Comparison of ENCODE assay signal across 8 cellular contexts in the genomic region with DNA sequence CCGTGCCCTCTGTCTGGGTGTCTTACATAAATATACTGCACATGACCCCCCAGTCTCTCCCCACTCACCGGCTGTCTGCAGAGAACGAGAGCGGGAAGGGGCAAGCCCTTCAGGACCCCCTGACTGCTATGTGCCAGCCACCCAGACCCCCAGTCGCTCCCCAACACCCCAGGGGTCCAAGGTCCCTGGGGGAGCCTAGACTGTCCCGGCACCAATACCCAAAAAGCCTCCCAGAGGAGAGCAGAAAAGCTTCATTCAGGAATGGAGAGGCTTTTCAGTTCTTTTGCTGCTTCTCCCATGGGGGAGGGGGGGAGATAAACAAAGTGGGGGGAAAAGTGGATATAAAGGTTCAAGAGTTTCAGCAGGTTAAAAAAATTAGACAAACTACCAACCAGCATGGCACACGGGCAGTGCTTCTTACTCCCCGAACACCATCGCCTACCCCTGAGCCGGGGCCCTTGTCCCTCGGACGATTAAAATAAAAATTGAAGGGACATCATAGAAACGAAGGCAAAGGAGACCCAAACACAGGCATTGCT.
DNase-seq lines count a peak whose midpoint lies in the region; ATAC-seq lines count a peak whose summit lies in the region.

No MANE protein-coding gene starts in this region.

- peaks cover 56% of the 10 kb centered on the region for H3K4me1 ChIP-seq in mucosa of stomach (ENCODE audit: control insufficient read depth, insufficient read depth, low read length)

- peak overlapping the region; percentile 80 for H3K4me3 Mint-ChIP-seq in central memory CD8-positive, alpha-beta T cell

- H3K4me3 ChIP-seq in mucosa of stomach (ENCODE audit: low read length), result peak overlapping the region; percentile 85

- ATAC-seq in central memory CD8-positive, alpha-beta T cell (replicated peaks; ENCODE audit: extremely low read depth, poor library complexity, severe bottlenecking), result no peak

- H3K36me3 Mint-ChIP-seq in central memory CD8-positive, alpha-beta T cell (ENCODE audit: insufficient read depth), result peaks cover 16% of the 10 kb centered on the region

- peak overlapping the region; percentile 95 for H3K9ac ChIP-seq in mucosa of stomach (ENCODE audit: low read length)

- no peaks in the 10 kb centered on the region for H3K36me3 ChIP-seq in mucosa of stomach (ENCODE audit: control insufficient read depth, insufficient read depth, low read length)

- no peaks in the 10 kb centered on the region for H3K9me3 ChIP-seq in mucosa of stomach (ENCODE audit: control insufficient read depth, low read length)

- peaks cover 57% of the 10 kb centered on the region for H3K4me1 Mint-ChIP-seq in central memory CD8-positive, alpha-beta T cell

- no peaks in the 10 kb centered on the region for H3K27me3 Mint-ChIP-seq in central memory CD8-positive, alpha-beta T cell

- peak; percentile 32 for DNase-seq in EL
- peak; percentile 40 for DNase-seq in NAMALWA (ENCODE audit: low spot score)
- DNase-seq in central memory CD8-positive, alpha-beta T cell (ENCODE audit: low spot score in 2 of 2), result no peak
- DNase-seq in cerebellar nuclear complex (lab: John Stamatoyannopoulos, UW), result no peak
- DNase-seq in GF-D8 (lab: John Stamatoyannopoulos, UW), result no peak
- no peak for DNase-seq in NCI-H1436 treated with DMSO at 0.1 percent for 48 hours (lab: John Stamatoyannopoulos, UW)
- DNase-seq in pons (ENCODE audit: low spot score), result no peak

- H3K9me3 Mint-ChIP-seq in central memory CD8-positive, alpha-beta T cell, result no peaks in the 10 kb centered on the region

- H3K27me3 ChIP-seq in mucosa of stomach (ENCODE audit: control insufficient read depth, insufficient read depth, low read length), result no peaks in the 10 kb centered on the region

- H3K27ac Mint-ChIP-seq in central memory CD8-positive, alpha-beta T cell (ENCODE audit: low read depth), result peak overlapping the region; percentile 91

Comparison
In these comparisons a context has a peak if more than half of its experiments do, and no peak if none do; other contexts are left out.
1. DNase-seq: peak in EL (single experiment) and NAMALWA (single experiment); none in central memory CD8-positive, alpha-beta T cell (0 of 2), cerebellar nuclear complex (0 of 2), GF-D8 (single experiment), NCI-H1436 treated with DMSO at 0.1 percent for 48 hours (single experiment) and pons (single experiment).